ENCODE assay signal across 8 cellular contexts in the genomic region with DNA sequence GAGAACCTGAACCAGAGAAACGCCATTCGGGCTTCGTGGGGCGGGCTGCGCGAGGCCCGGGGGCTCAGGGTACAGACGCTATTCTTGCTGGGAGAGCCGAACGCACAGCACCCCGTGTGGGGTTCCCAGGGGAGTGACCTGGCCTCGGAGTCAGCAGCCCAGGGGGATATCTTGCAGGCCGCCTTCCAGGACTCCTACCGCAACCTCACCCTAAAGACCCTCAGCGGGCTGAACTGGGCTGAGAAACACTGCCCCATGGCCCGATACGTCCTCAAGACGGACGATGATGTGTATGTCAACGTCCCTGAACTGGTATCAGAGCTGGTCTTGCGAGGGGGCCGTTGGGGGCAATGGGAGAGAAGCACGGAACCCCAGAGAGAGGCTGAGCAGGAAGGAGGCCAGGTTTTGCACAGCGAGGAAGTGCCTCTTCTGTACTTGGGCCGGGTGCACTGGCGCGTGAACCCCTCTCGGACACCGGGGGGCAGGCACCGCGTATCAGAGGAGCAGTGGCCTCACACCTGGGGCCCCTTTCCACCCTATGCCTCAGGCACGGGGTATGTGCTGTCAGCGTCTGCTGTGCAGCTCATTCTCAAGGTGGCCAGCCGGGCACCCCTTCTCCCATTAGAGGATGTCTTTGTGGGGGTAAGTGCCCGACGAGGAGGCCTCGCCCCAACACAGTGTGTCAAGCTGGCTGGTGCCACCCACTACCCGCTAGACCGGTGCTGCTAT. TPM values are rescaled to one million over a fixed set of nuclear protein-coding genes. Genes with fewer than 3 reads are reported as not detected.
A peak's percentile ranks its signal among the peaks of the same experiment; 100 is the strongest.
DNase-seq lines count a peak whose midpoint lies in the region; ATAC-seq and TF ChIP-seq lines count a peak whose summit lies in the region.

No MANE protein-coding gene starts in this region.

- peak overlapping the region; percentile 98 for H3K4me2 ChIP-seq in skeletal muscle satellite cell (ENCODE audit: low read length)

- H3K27ac Mint-ChIP-seq in activated naive CD4-positive, alpha-beta T cell treated with anti-CD3 and anti-CD28 coated beads, Interleukin-2, amount 10 ng/mL, durations not matched to agents 7 days and 5 days = peak overlapping the region; percentile 97

- no peaks in the 10 kb centered on the region for H3K9me3 Mint-ChIP-seq in activated naive CD4-positive, alpha-beta T cell treated with anti-CD3 and anti-CD28 coated beads, Interleukin-2, amount 10 ng/mL, durations not matched to agents 7 days and 5 days

- CTCF ChIA-PET in GM10248 (lab: Yijun Ruan, JAX) = interaction anchor here (0.8 to 4.4 kb wide), 19 partner anchors 9 to 306 kb away, joined by 3 to 37 read pairs (median 4); a partner anchor contains a TSS
- CTCF ChIA-PET in activated naive CD4-positive, alpha-beta T cell treated with anti-CD3 and anti-CD28 coated beads, Interleukin-2, amount 10 ng/mL, durations not matched to agents 7 days and 5 days (lab: Charles Lee) = interaction anchor here (0.6 to 2.4 kb wide), 9 partner anchors 11 to 300 kb away, joined by 3 to 15 read pairs (median 5); a partner anchor contains a TSS

- ATAC-seq in left cardiac atrium (peak; percentile 1 to 2), HG03442 (IDR thresholded peaks at IDR 0.05; ENCODE audit: unreplicated experiment) (no peak), HG03565 (IDR thresholded peaks at IDR 0.05; ENCODE audit: unreplicated experiment) (no peak)

- peaks cover 65% of the 10 kb centered on the region for H3K36me3 Mint-ChIP-seq in activated naive CD4-positive, alpha-beta T cell treated with anti-CD3 and anti-CD28 coated beads, Interleukin-2, amount 10 ng/mL, durations not matched to agents 7 days and 5 days

- TF ChIP-seq CTCF in GM10248 (IDR thresholded peaks at IDR 0.05; ENCODE audit: control extremely low read depth, extremely low read depth, low read depth, missing control alignments) = no peak

- no peak overlapping the region for H3K4me3 ChIP-seq in skeletal muscle satellite cell (ENCODE audit: low read length)

- POLR2A ChIA-PET in GM10248 (lab: Yijun Ruan, JAX) = interaction anchor here (0.5 to 2.2 kb wide), 10 partner anchors 12 to 432 kb away, joined by 3 to 12 read pairs (median 6); a partner anchor contains a TSS

- peak; percentile 53 for DNase-seq in GM10248 (ENCODE audit: extremely low spot score)
- peak; percentile 49 for DNase-seq in HT1080 (ENCODE audit: low read depth)
- DNase-seq in activated naive CD4-positive, alpha-beta T cell treated with anti-CD3 and anti-CD28 coated beads, Interleukin-2, amount 10 ng/mL, durations not matched to agents 7 days and 5 days = peak; percentile 56
- no peak for DNase-seq in left cardiac atrium
- DNase-seq in DMS53 treated with DMSO at 0.1 percent for 48 hours (lab: John Stamatoyannopoulos, UW; ENCODE audit: unreplicated experiment) = no peak

- intact Hi-C loops in left cardiac atrium (cut with DNase I) = no loop called here

- H3K27me3 Mint-ChIP-seq in activated naive CD4-positive, alpha-beta T cell treated with anti-CD3 and anti-CD28 coated beads, Interleukin-2, amount 10 ng/mL, durations not matched to agents 7 days and 5 days = peaks cover 4% of the 10 kb centered on the region

- peaks cover 42% of the 10 kb centered on the region for H3K4me1 ChIP-seq in skeletal muscle satellite cell (ENCODE audit: control insufficient read depth, insufficient read depth, low read length)

- no peaks in the 10 kb centered on the region for H3K27me3 ChIP-seq in skeletal muscle satellite cell (ENCODE audit: control insufficient read depth, insufficient read depth, low read length)

- H3K4me1 Mint-ChIP-seq in activated naive CD4-positive, alpha-beta T cell treated with anti-CD3 and anti-CD28 coated beads, Interleukin-2, amount 10 ng/mL, durations not matched to agents 7 days and 5 days = peaks cover 73% of the 10 kb centered on the region

- peaks cover 74% of the 10 kb centered on the region for H3K36me3 ChIP-seq in skeletal muscle satellite cell (ENCODE audit: insufficient read depth, low read length)

- H3K4me3 Mint-ChIP-seq in activated naive CD4-positive, alpha-beta T cell treated with anti-CD3 and anti-CD28 coated beads, Interleukin-2, amount 10 ng/mL, durations not matched to agents 7 days and 5 days = peak overlapping the region; percentile 91

- no peak overlapping the region for H3K9ac ChIP-seq in skeletal muscle satellite cell (ENCODE audit: low read depth, low read length)

- H3K9me3 ChIP-seq in skeletal muscle satellite cell (replicated peaks; ENCODE audit: low read length) = no peaks in the 10 kb centered on the region

RNA-seq across cellular contexts. Expression of a gene that starts 0.9 kb away (rescaled TPM):
- 1.2 TPM in 2 replicates for total RNA-seq in HT1080 (2014; rRNA removed; shearing (Covaris generic))
- 0.61 and 1.2 TPM in 2 replicates for polyA plus RNA-seq in HT1080 (2015; cell fraction: cytosol; rRNA removed)
- polyA plus RNA-seq in HT1080 (2015; cell fraction: nucleus; rRNA removed) = 0.16 and 0.29 TPM in 2 replicates
- total RNA-seq in left cardiac atrium = 1 to 10 TPM; 7.5 to 9.8 TPM
- 0.66 and 1.0 TPM in 2 replicates for total RNA-seq in skeletal muscle satellite cell (2012; rRNA removed)

RNA-seq across cellular contexts. Expression of a gene that starts 6.0 kb away (rescaled TPM):
- total RNA-seq in HT1080 (2014; rRNA removed; shearing (Covaris generic)) = 3,065 and 5,472 TPM in 2 replicates
- 5,591 and 6,587 TPM in 2 replicates for polyA plus RNA-seq in HT1080 (2015; cell fraction: cytosol; rRNA removed)
- polyA plus RNA-seq in HT1080 (2015; cell fraction: nucleus; rRNA removed) = 1,861 and 1,874 TPM in 2 replicates
- 1,000 to 10,000 TPM; 1,167 to 1,230 TPM for total RNA-seq in left cardiac atrium
- 2,522 and 4,168 TPM in 2 replicates for total RNA-seq in skeletal muscle satellite cell (2012; rRNA removed)

RNA-seq across cellular contexts. Expression of a gene that starts 6.2 kb away (rescaled TPM):
- total RNA-seq in HT1080 (2014; rRNA removed; shearing (Covaris generic)) = 30.9 and 38.2 TPM in 2 replicates
- 52.8 and 53.2 TPM in 2 replicates for polyA plus RNA-seq in HT1080 (2015; cell fraction: cytosol; rRNA removed)
- polyA plus RNA-seq in HT1080 (2015; cell fraction: nucleus; rRNA removed) = 197 and 199 TPM in 2 replicates
- total RNA-seq in left cardiac atrium = 10 to 100 TPM; 25.9 to 33.4 TPM
- total RNA-seq in skeletal muscle satellite cell (2012; rRNA removed) = 27.1 TPM in 2 replicates

RNA-seq across cellular contexts. Expression of a gene that starts 11.2 kb away (rescaled TPM):
- 170 and 256 TPM in 2 replicates for total RNA-seq in HT1080 (2014; rRNA removed; shearing (Covaris generic))
- polyA plus RNA-seq in HT1080 (2015; cell fraction: cytosol; rRNA removed) = 81.1 and 91.8 TPM in 2 replicates
- 211 and 236 TPM in 2 replicates for polyA plus RNA-seq in HT1080 (2015; cell fraction: nucleus; rRNA removed)
- total RNA-seq in left cardiac atrium = 10 to 100 TPM; 19.0 to 31.6 TPM
- 108 and 128 TPM in 2 replicates for total RNA-seq in skeletal muscle satellite cell (2012; rRNA removed)

RNA-seq across cellular contexts. Expression of a gene that starts 11.6 kb away (rescaled TPM):
- 194 and 225 TPM in 2 replicates for total RNA-seq in HT1080 (2014; rRNA removed; shearing (Covaris generic))
- 260 and 275 TPM in 2 replicates for polyA plus RNA-seq in HT1080 (2015; cell fraction: cytosol; rRNA removed)
- polyA plus RNA-seq in HT1080 (2015; cell fraction: nucleus; rRNA removed) = 173 and 211 TPM in 2 replicates
- 10 to 100 TPM; 43.9 to 47.5 TPM for total RNA-seq in left cardiac atrium
- total RNA-seq in skeletal muscle satellite cell (2012; rRNA removed) = 43.2 and 46.1 TPM in 2 replicates

Comparison
In these comparisons a context has a peak if more than half of its experiments do, and no peak if none do; other contexts are left out.
1. DNase-seq: peak in GM10248 (single experiment), HT1080 (single experiment) and activated naive CD4-positive, alpha-beta T cell treated with anti-CD3 and anti-CD28 coated beads, Interleukin-2, amount 10 ng/mL, durations not matched to agents 7 days and 5 days (single experiment); none in left cardiac atrium (single experiment) and DMS53 treated with DMSO at 0.1 percent for 48 hours (single experiment).
2. ATAC-seq: peak in left cardiac atrium (2 of 2); none in HG03442 (single experiment) and HG03565 (single experiment).